Comparison of ENCODE assay signal across 8 cellular contexts in the genomic region with DNA sequence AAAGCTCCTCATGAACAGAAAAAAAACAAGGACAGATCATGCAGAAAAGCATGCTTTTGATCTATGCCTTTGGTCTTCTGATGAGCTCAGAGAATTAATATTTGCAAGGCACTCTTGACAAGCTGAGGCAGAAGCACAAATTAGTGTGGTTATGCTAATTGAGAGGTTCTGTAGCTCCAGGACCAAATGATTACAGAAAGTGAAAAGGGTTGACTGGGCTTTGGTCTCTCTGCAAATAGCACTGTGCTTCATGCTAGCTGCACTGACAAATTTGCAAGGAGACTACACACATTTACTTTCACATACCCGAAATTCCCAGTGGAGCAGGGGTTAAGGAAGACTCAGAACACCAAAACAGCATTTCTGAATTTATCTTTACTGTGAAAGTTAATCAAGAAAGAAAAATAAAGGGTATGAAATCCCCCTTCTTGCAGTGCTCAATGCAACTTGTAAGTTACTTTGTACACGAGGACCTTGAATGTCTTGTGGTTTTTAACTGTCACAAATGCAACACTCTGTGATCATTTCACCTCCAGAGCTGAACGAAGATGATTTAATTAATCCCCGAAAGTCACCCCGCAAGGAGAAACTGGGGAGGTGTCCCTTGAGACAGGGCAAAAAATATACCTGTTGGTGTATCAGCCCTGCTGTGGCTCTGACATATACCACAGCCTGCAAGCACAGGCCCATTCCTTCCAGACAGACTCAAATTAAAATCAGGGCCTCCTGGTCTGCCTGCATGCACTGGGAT. TPM values are rescaled to one million over a fixed set of nuclear protein-coding genes. Genes with fewer than 3 reads are reported as not detected.
DNase-seq lines count a peak whose midpoint lies in the region; ATAC-seq and TF ChIP-seq lines count a peak whose summit lies in the region.

No MANE protein-coding gene starts in this region.

- no peak for TF ChIP-seq POLR2A in thyroid gland (IDR thresholded peaks at IDR 0.05)

- peak overlapping the region in 2 of 3 donors; percentile 9 to 36 for H3K27ac ChIP-seq in thyroid gland
- peak overlapping the region in 1 of 2 donors; percentile 23 for H3K27ac ChIP-seq in ascending aorta

- H3K27me3 ChIP-seq in thyroid gland (no peaks in the 10 kb centered on the region), ascending aorta (no peaks in the 10 kb centered on the region)

- no peaks in the 10 kb centered on the region for H3K27me3 Mint-ChIP-seq in activated naive CD4-positive, alpha-beta T cell treated with anti-CD3 and anti-CD28 coated beads for 36 hours (ENCODE audit: low read depth)
- H3K27me3 Mint-ChIP-seq in T-cell (no peaks in the 10 kb centered on the region), glutamatergic neuron (ENCODE audit: unreplicated experiment) (peaks cover 7% of the 10 kb centered on the region)

- peak overlapping the region; percentile 94 for H3K27ac Mint-ChIP-seq in activated naive CD4-positive, alpha-beta T cell treated with anti-CD3 and anti-CD28 coated beads for 36 hours
- H3K27ac Mint-ChIP-seq in T-cell (peak overlapping the region; percentile 88 to 92), glutamatergic neuron (ENCODE audit: unreplicated experiment) (peak overlapping the region; percentile 95)

- POLR2A ChIA-PET in T-cell (lab: Charles Lee): interaction anchor here (0.6 to 1.5 kb wide), 7 partner anchors 13 to 188 kb away, joined by 3 to 4 read pairs (median 3); no protein-coding TSS in a partner anchor

- peaks cover 85% of the 10 kb centered on the region for H3K4me1 Mint-ChIP-seq in activated naive CD4-positive, alpha-beta T cell treated with anti-CD3 and anti-CD28 coated beads for 36 hours (ENCODE audit: low read depth)
- H3K4me1 Mint-ChIP-seq in T-cell (peaks cover 82 to 96% (median 89%) of the 10 kb centered on the region in 3 donors), glutamatergic neuron (ENCODE audit: low read depth, unreplicated experiment) (peaks cover 68% of the 10 kb centered on the region)

- ATAC-seq in T-cell (replicated peaks in 1 of 4) (no peak), HG03280 (IDR thresholded peaks at IDR 0.05; ENCODE audit: unreplicated experiment) (no peak)

- H3K4me1 ChIP-seq in thyroid gland: peaks cover 12 to 54% of the 10 kb centered on the region in 2 donors
- peaks cover 13 to 38% of the 10 kb centered on the region in 2 donors for H3K4me1 ChIP-seq in ascending aorta

- no peak for TF ChIP-seq CTCF in glutamatergic neuron (IDR thresholded peaks at IDR 0.05; ENCODE audit: partially characterized antibody, unreplicated experiment)
- TF ChIP-seq CTCF in thyroid gland (IDR thresholded peaks at IDR 0.05): no peak
- TF ChIP-seq CTCF in foreskin fibroblast (IDR thresholded peaks at IDR 0.05; ENCODE audit: low read depth, low read length): no peak
- no peak for TF ChIP-seq CTCF in ascending aorta (IDR thresholded peaks at IDR 0.05)

- 66 to 72% methylated on average over 5 of the region's 5 CpGs for WGBS in thyroid gland, 2 donors

- intact Hi-C loops in activated naive CD4-positive, alpha-beta T cell treated with anti-CD3 and anti-CD28 coated beads for 36 hours (cut with micrococcal nuclease): loop anchor here (1.0 to 5.0 kb wide), 5 partner anchors 18 to 624 kb away; a partner anchor contains a TSS
- intact Hi-C loops in thyroid gland (cut with DNase I) (no loop called here), ascending aorta (cut with DNase I) (no loop called here)

- no peaks in the 10 kb centered on the region for H3K9me3 Mint-ChIP-seq in activated naive CD4-positive, alpha-beta T cell treated with anti-CD3 and anti-CD28 coated beads for 36 hours
- no peaks in the 10 kb centered on the region for H3K9me3 Mint-ChIP-seq in T-cell
- peaks cover 15% of the 10 kb centered on the region for H3K9me3 Mint-ChIP-seq in glutamatergic neuron (ENCODE audit: unreplicated experiment)

- peak overlapping the region; percentile 60 for H3K4me3 Mint-ChIP-seq in activated naive CD4-positive, alpha-beta T cell treated with anti-CD3 and anti-CD28 coated beads for 36 hours
- H3K4me3 Mint-ChIP-seq in T-cell: peak overlapping the region; percentile 51 to 82 (median 77)
- peak overlapping the region; percentile 76 for H3K4me3 Mint-ChIP-seq in glutamatergic neuron (ENCODE audit: unreplicated experiment)

- H3K36me3 ChIP-seq in thyroid gland (no peaks in the 10 kb centered on the region), ascending aorta (no peaks in the 10 kb centered on the region)

- H3K36me3 Mint-ChIP-seq in activated naive CD4-positive, alpha-beta T cell treated with anti-CD3 and anti-CD28 coated beads for 36 hours (ENCODE audit: low read depth): peaks cover 3% of the 10 kb centered on the region
- peaks cover 10% of the 10 kb centered on the region for H3K36me3 Mint-ChIP-seq in T-cell
- H3K36me3 Mint-ChIP-seq in glutamatergic neuron (ENCODE audit: unreplicated experiment): no peaks in the 10 kb centered on the region

- H3K4me3 ChIP-seq in thyroid gland (replicated peaks in 1 of 3) (no peak overlapping the region), foreskin fibroblast (ENCODE audit: low read depth in 1 of 2, low read length in 2 of 2) (no peak overlapping the region), ascending aorta (no peak overlapping the region)

- peak; percentile 42 for DNase-seq in activated naive CD4-positive, alpha-beta T cell treated with anti-CD3 and anti-CD28 coated beads for 36 hours
- no peak for DNase-seq in activated naive CD4-positive, alpha-beta T cell treated with anti-CD3 and anti-CD28 coated beads, Interleukin-2, amount 50 U/mL, for 16 hours
- no peak for DNase-seq in T-cell
- no peak for DNase-seq in glutamatergic neuron
- DNase-seq in thyroid gland: no peak
- no peak for DNase-seq in foreskin fibroblast
- no peak for DNase-seq in ascending aorta (ENCODE audit: low spot score in 2 of 2)

- no peaks in the 10 kb centered on the region for H3K9me3 ChIP-seq in thyroid gland
- no peaks in the 10 kb centered on the region for H3K9me3 ChIP-seq in ascending aorta

- CTCF ChIA-PET in activated naive CD4-positive, alpha-beta T cell treated with anti-CD3 and anti-CD28 coated beads for 36 hours (lab: Charles Lee): interaction anchor here (0.6 to 2.5 kb wide), 8 partner anchors 9 to 86 kb away, joined by 3 to 15 read pairs (median 4); no protein-coding TSS in a partner anchor
- CTCF ChIA-PET in T-cell (lab: Charles Lee): interaction anchor here (0.5 to 2.4 kb wide), 10 partner anchors 8 to 232 kb away, joined by 3 to 14 read pairs (median 4); a partner anchor contains a TSS

RNA-seq across cellular contexts. Expression of a gene that starts 11.9 kb away (rescaled TPM):
- 10 to 100 TPM; 55.9 to 59.9 TPM for total RNA-seq in activated naive CD4-positive, alpha-beta T cell treated with anti-CD3 and anti-CD28 coated beads for 36 hours
- total RNA-seq in T-cell: 100 to 1,000 TPM in 4 of 5 donors, 10 to 100 TPM in 1; 97.9 to 167 (median 139) TPM
- total RNA-seq in glutamatergic neuron (ENCODE audit: unreplicated experiment): 319 TPM
- 10 to 100 TPM; 39.6 to 52.5 (median 44.9) TPM for total RNA-seq in thyroid gland
- 95.5 TPM for total RNA-seq in ascending aorta
